ENCODE assay signal across 14 cellular contexts in genomic region chr15:98889930-98890695, GRCh38.
DNase-seq lines count a peak whose midpoint lies in the region; ATAC-seq and TF ChIP-seq lines count a peak whose summit lies in the region.
"Had no signal": no experiment of that assay in that cellular context is flagged by ENCODE, and none has a peak within 500 bp of the region (broad histone marks: within the 10 kb centered on the region; RNA-seq: fewer than 3 reads in every experiment).

No MANE protein-coding gene starts in this region.

- H3K27me3 ChIP-seq in breast epithelium (no peaks in the 10 kb centered on the region), hepatocyte (no peaks in the 10 kb centered on the region)
- H3K27me3 ChIP-seq: neutrophil, tibial nerve had no signal

- H2AFZ ChIP-seq in hepatocyte, result no peak overlapping the region

- peaks cover 4% of the 10 kb centered on the region for H3K36me3 ChIP-seq in breast epithelium
- no peaks in the 10 kb centered on the region for H3K36me3 ChIP-seq in hepatocyte (replicated peaks; ENCODE audit: insufficient read depth, low read depth)

- TF ChIP-seq CTCF in MCF 10A (IDR thresholded peaks at IDR 0.05; ENCODE audit: unreplicated experiment) (no peak), breast epithelium (IDR thresholded peaks at IDR 0.05) (no peak), WTC11 (IDR thresholded peaks at IDR 0.05) (no peak), hepatocyte (IDR thresholded peaks at IDR 0.05; ENCODE audit: poor library complexity) (no peak)

- no peak for ATAC-seq in WTC11
- ATAC-seq in left lobe of liver, result no peak
- no peak for ATAC-seq in HG02610 (IDR thresholded peaks at IDR 0.05; ENCODE audit: unreplicated experiment)
- no peak for ATAC-seq in activated T-cell treated with anti-CD3 and anti-CD28 coated beads, Interleukin-2, amount 50 U/mL, for 4 hours

- peak; percentile 59 for DNase-seq in MCF 10A (ENCODE audit: unreplicated experiment)
- DNase-seq in breast epithelium (ENCODE audit: low spot score in 2 of 2), result no peak
- no peak for DNase-seq in WTC11 (ENCODE audit: low spot score)
- peak; percentile 54 for DNase-seq in hepatocyte (ENCODE audit: low spot score)
- DNase-seq in left lobe of liver (ENCODE audit: low spot score), result no peak
- DNase-seq in activated T-cell treated with anti-CD3 and anti-CD28 coated beads, Interleukin-2, amount 50 U/mL, for 24 hours, result no peak
- no peak for DNase-seq in activated T-cell treated with anti-CD3 and anti-CD28 coated beads, Interleukin-2, amount 50 U/mL, for 4 hours
- DNase-seq: activated T-cell treated with anti-CD3 and anti-CD28 coated beads for 4 hours, cortex of kidney, NCI-H526 treated with DMSO at 0.1 percent for 48 hours had no signal

- H4K20me1 ChIP-seq in hepatocyte (ENCODE audit: insufficient read depth, poor library complexity, severe bottlenecking), result peaks cover 4% of the 10 kb centered on the region

- H3K4me3 Mint-ChIP-seq in MCF 10A (ENCODE audit: unreplicated experiment) (peak overlapping the region; percentile 35), WTC11 (no peak overlapping the region)
- H3K4me3 Mint-ChIP-seq in activated T-cell treated with anti-CD3 and anti-CD28 coated beads, Interleukin-2, amount 50 U/mL, for 24 hours, result no peak overlapping the region
- H3K4me3 Mint-ChIP-seq in activated T-cell treated with anti-CD3 and anti-CD28 coated beads, Interleukin-2, amount 50 U/mL, for 4 hours, result no peak overlapping the region
- H3K4me3 Mint-ChIP-seq: T-helper 2 cell treated with Interferon-gamma antibody and Interleukin-4, amounts not matched to agents 5 μg/mL and 100 μg/mL, for 36 hours had no signal

- H3K27me3 Mint-ChIP-seq in MCF 10A (ENCODE audit: insufficient read depth, unreplicated experiment) (no peaks in the 10 kb centered on the region), WTC11 (ENCODE audit: low read depth) (no peaks in the 10 kb centered on the region)
- H3K27me3 Mint-ChIP-seq in activated T-cell treated with anti-CD3 and anti-CD28 coated beads, Interleukin-2, amount 50 U/mL, for 24 hours, result no peaks in the 10 kb centered on the region
- H3K27me3 Mint-ChIP-seq in activated T-cell treated with anti-CD3 and anti-CD28 coated beads, Interleukin-2, amount 50 U/mL, for 4 hours (ENCODE audit: low read depth), result peaks cover 2% of the 10 kb centered on the region

- H3K4me2 ChIP-seq in hepatocyte, result peak overlapping the region; percentile 55

- TF ChIP-seq POLR2A in breast epithelium (IDR thresholded peaks at IDR 0.05), result no peak

- no peaks in the 10 kb centered on the region for H3K9me3 ChIP-seq in breast epithelium
- no peaks in the 10 kb centered on the region for H3K9me3 ChIP-seq in hepatocyte (ENCODE audit: low read depth)
- H3K9me3 ChIP-seq: neutrophil, tibial nerve had no signal

- WGBS in hepatocyte (ENCODE audit: low lambda C conversion rate, missing lambda C conversion rate), result 66% methylated on average over 12 of the region's 12 CpGs

- no peak overlapping the region for H3K27ac ChIP-seq in breast epithelium
- peak overlapping the region; percentile 87 for H3K27ac ChIP-seq in hepatocyte
- H3K27ac ChIP-seq: neutrophil, tibial nerve had no signal

- CTCF ChIA-PET in MCF 10A (lab: Yijun Ruan, JAX) (interaction anchor here (0.5 to 3.3 kb wide), 4 partner anchors 9 to 371 kb away, joined by 4 to 18 read pairs (median 8); no protein-coding TSS in a partner anchor), WTC11 (lab: Charles Lee) (interaction anchor here (1.2 kb wide), 1 partner anchor 16 kb away, joined by 4 read pairs; no protein-coding TSS in a partner anchor)

- H3K4me1 Mint-ChIP-seq in MCF 10A (ENCODE audit: insufficient read depth, unreplicated experiment) (peaks cover 45% of the 10 kb centered on the region), WTC11 (peaks cover 53% of the 10 kb centered on the region)
- H3K4me1 Mint-ChIP-seq in activated T-cell treated with anti-CD3 and anti-CD28 coated beads, Interleukin-2, amount 50 U/mL, for 24 hours (ENCODE audit: low read depth), result peaks cover 6% of the 10 kb centered on the region
- peaks cover 3% of the 10 kb centered on the region for H3K4me1 Mint-ChIP-seq in activated T-cell treated with anti-CD3 and anti-CD28 coated beads, Interleukin-2, amount 50 U/mL, for 4 hours (ENCODE audit: low read depth)

- H3K9me2 ChIP-seq in hepatocyte (replicated peaks; ENCODE audit: insufficient read depth), result no peaks in the 10 kb centered on the region

- H3K27ac Mint-ChIP-seq in MCF 10A (ENCODE audit: low read depth, unreplicated experiment), result peak overlapping the region; percentile 89
- peak overlapping the region; percentile 69 for H3K27ac Mint-ChIP-seq in WTC11
- H3K27ac Mint-ChIP-seq in activated T-cell treated with anti-CD3 and anti-CD28 coated beads, Interleukin-2, amount 50 U/mL, for 24 hours, result no peak overlapping the region
- H3K27ac Mint-ChIP-seq: T-helper 2 cell treated with Interferon-gamma antibody and Interleukin-4, amounts not matched to agents 5 μg/mL and 100 μg/mL, for 36 hours had no signal

- H3K4me1 ChIP-seq in breast epithelium (no peaks in the 10 kb centered on the region), hepatocyte (ENCODE audit: insufficient read depth) (peaks cover 12% of the 10 kb centered on the region)

- H3K36me3 Mint-ChIP-seq in MCF 10A (ENCODE audit: insufficient read depth, unreplicated experiment) (peaks cover 17% of the 10 kb centered on the region), WTC11 (peaks cover 7% of the 10 kb centered on the region)
- H3K36me3 Mint-ChIP-seq in activated T-cell treated with anti-CD3 and anti-CD28 coated beads, Interleukin-2, amount 50 U/mL, for 24 hours (ENCODE audit: low read depth), result peaks cover 24% of the 10 kb centered on the region
- no peaks in the 10 kb centered on the region for H3K36me3 Mint-ChIP-seq in activated T-cell treated with anti-CD3 and anti-CD28 coated beads, Interleukin-2, amount 50 U/mL, for 4 hours (ENCODE audit: insufficient read depth)

- H3K9me3 Mint-ChIP-seq in MCF 10A (ENCODE audit: unreplicated experiment) (no peaks in the 10 kb centered on the region), WTC11 (no peaks in the 10 kb centered on the region)
- no peaks in the 10 kb centered on the region for H3K9me3 Mint-ChIP-seq in activated T-cell treated with anti-CD3 and anti-CD28 coated beads, Interleukin-2, amount 50 U/mL, for 24 hours
- H3K9me3 Mint-ChIP-seq in activated T-cell treated with anti-CD3 and anti-CD28 coated beads, Interleukin-2, amount 50 U/mL, for 4 hours, result no peaks in the 10 kb centered on the region
- H3K9me3 Mint-ChIP-seq: T-helper 2 cell treated with Interferon-gamma antibody and Interleukin-4, amounts not matched to agents 5 μg/mL and 100 μg/mL, for 36 hours had no signal

- intact Hi-C loops in MCF 10A (cut with micrococcal nuclease) (no loop called here), breast epithelium (cut with DNase I; ENCODE audit: low total_unique reads) (no loop called here)

- no peak overlapping the region for H3K4me3 ChIP-seq in breast epithelium
- H3K4me3 ChIP-seq in hepatocyte, result no peak overlapping the region
- H3K4me3 ChIP-seq: tibial nerve had no signal

- POLR2A ChIA-PET in MCF 10A (lab: Yijun Ruan, JAX), result interaction anchor here (0.6 to 4.1 kb wide), 9 partner anchors 9 to 735 kb away, joined by 3 to 26 read pairs (median 3); no protein-coding TSS in a partner anchor
- POLR2A ChIA-PET in WTC11 (lab: Charles Lee), result no interaction called here

- peaks cover 49% of the 10 kb centered on the region for H3K79me2 ChIP-seq in hepatocyte

- TSS peak; percentile 20 for BruUV-seq in MCF 10A (replicated peaks; lab: Mats Ljungman, UMichigan)

TF ChIP-seq in WTC11, 78 proteins besides CTCF, POLR2A, EP300 and RAD21:
- TF ChIP-seq IRF1 (CRISPR knock-in tag; IDR thresholded peaks at IDR 0.05) (no peak), SOX15 (CRISPR knock-in tag; IDR thresholded peaks at IDR 0.05) (no peak), ATF3 (CRISPR knock-in tag; conservative IDR thresholded peaks at IDR 0.05) (no peak), ZNF512 (CRISPR knock-in tag; IDR thresholded peaks at IDR 0.05; ENCODE audit: borderline replicate concordance) (no peak)

Comparison
In these comparisons a context has a peak if more than half of its experiments do, and no peak if none do; other contexts are left out.
1. DNase-seq: peak in MCF 10A (single experiment) and hepatocyte (single experiment); none in breast epithelium (0 of 2), WTC11 (single experiment), left lobe of liver (single experiment), activated T-cell treated with anti-CD3 and anti-CD28 coated beads, Interleukin-2, amount 50 U/mL, for 24 hours (single experiment) and activated T-cell treated with anti-CD3 and anti-CD28 coated beads, Interleukin-2, amount 50 U/mL, for 4 hours (single experiment).